8 cellular contexts compared by ENCODE assay signal in the genomic region with DNA sequence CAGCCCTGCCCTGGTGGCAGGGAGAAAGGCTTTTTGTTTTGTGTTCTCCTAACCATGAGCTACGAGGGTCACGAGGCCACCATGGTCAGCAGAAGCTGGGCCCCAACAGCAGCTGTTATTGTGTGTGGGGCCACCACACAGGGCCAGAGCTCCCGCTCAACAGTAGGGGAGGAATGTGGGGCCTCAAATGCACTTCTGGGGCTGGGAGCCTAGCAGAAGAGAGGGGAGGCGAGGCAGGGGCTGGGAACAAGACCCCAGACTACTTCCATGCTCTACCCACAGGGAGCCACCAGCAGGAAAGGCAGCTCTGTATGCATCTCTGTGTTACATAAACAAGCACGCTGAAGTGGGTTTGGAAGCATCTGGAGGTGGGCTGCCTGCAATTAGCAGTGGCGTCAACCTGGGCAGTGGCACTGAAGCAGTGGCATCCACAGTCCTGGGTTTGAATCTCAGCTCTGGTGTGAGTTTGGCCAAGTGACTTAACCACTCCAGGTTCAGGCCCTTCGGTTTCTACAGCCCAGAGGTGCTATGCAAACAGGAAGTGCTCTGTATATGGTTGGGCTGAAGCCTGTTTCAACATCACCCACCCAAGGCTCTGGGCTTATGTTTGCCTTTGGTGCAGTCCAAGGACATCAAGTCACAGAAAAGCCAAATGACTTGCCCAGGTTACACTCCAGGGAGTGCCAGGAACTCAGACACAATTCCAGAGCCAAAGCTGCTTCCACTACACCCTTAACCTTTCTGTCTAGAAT. TPM values are rescaled to one million over a fixed set of nuclear protein-coding genes. Genes with fewer than 3 reads are reported as not detected.
DNase-seq lines count a peak whose midpoint lies in the region; ATAC-seq, FAIRE-seq and TF ChIP-seq lines count a peak whose summit lies in the region.

No MANE protein-coding gene starts in this region.

- intact Hi-C loops in Right ventricle myocardium inferior (cut with DNase I) = no loop called here
- intact Hi-C loops in OCI-LY7 (cut with micrococcal nuclease; ENCODE audit: unreplicated experiment) = no loop called here

- peak overlapping the region in 1 of 2 experiments; percentile 47 for H3K23ac ChIP-seq in mesenchymal stem cell (ENCODE audit: low read length in 2 of 2)

- TF ChIP-seq CTCF in right atrium auricular region (IDR thresholded peaks at IDR 0.05) (no peak), bronchial epithelial cell (IDR thresholded peaks at IDR 0.05; ENCODE audit: insufficient read depth, low read length, severe bottlenecking) (no peak), OCI-LY7 (conservative IDR thresholded peaks at IDR 0.05; ENCODE audit: low read length) (no peak)

- no peak for FAIRE-seq in bronchial epithelial cell (lab: Jason Lieb, UNC)

- peak overlapping the region in 1 of 2 experiments; percentile 20 for H3K4ac ChIP-seq in mesenchymal stem cell (ENCODE audit: low read depth in 1 of 2, low read length in 2 of 2)

- 63% methylated on average over 6 of the region's 7 CpGs for WGBS in mesenchymal stem cell

- peak overlapping the region; percentile 29 to 85 for H3K18ac ChIP-seq in mesenchymal stem cell (ENCODE audit: low read depth in 1 of 2, low read length in 2 of 2)

- H2AK5ac ChIP-seq in mesenchymal stem cell (ENCODE audit: low read length, severe bottlenecking) = peak overlapping the region; percentile 20

- H3K9me3 ChIP-seq in right atrium auricular region (no peaks in the 10 kb centered on the region), mesenchymal stem cell (ENCODE audit: control insufficient read depth, low read length) (no peaks in the 10 kb centered on the region), OCI-LY7 (ENCODE audit: low read length) (no peaks in the 10 kb centered on the region)

- peak; percentile 50 for ATAC-seq in Right ventricle myocardium inferior
- no peak for ATAC-seq in HG03571 (IDR thresholded peaks at IDR 0.05; ENCODE audit: unreplicated experiment)

- H2BK12ac ChIP-seq in mesenchymal stem cell (ENCODE audit: low read length in 2 of 2) = peak overlapping the region; percentile 25 to 67

- peak overlapping the region in 1 of 2 experiments; percentile 26 for H3K14ac ChIP-seq in mesenchymal stem cell (ENCODE audit: low read length in 2 of 2)

- H3K27me3 ChIP-seq in right atrium auricular region (no peaks in the 10 kb centered on the region), bronchial epithelial cell (ENCODE audit: control insufficient read depth, insufficient read depth, low read length) (no peaks in the 10 kb centered on the region), mesenchymal stem cell (ENCODE audit: control insufficient read depth in 1 of 2, insufficient read depth in 1 of 2, low read length in 2 of 2) (no peaks in the 10 kb centered on the region)

- H3K36me3 ChIP-seq in right atrium auricular region = no peaks in the 10 kb centered on the region
- peaks cover 7% of the 10 kb centered on the region for H3K36me3 ChIP-seq in bronchial epithelial cell (ENCODE audit: control insufficient read depth, insufficient read depth, low read length)
- peaks cover 2 to 10% of the 10 kb centered on the region in 2 experiments for H3K36me3 ChIP-seq in mesenchymal stem cell (ENCODE audit: control insufficient read depth in 1 of 2, insufficient read depth in 2 of 2, low read depth in 1 of 2, low read length in 2 of 2)
- H3K36me3 ChIP-seq in OCI-LY7 (ENCODE audit: insufficient read depth, low read length) = no peaks in the 10 kb centered on the region

- H4K91ac ChIP-seq in mesenchymal stem cell (ENCODE audit: low read length) = peak overlapping the region; percentile 75

- H4K20me1 ChIP-seq in OCI-LY7 (ENCODE audit: insufficient read depth, low read length) = no peaks in the 10 kb centered on the region

- H2BK120ac ChIP-seq in mesenchymal stem cell (ENCODE audit: low read depth, low read length) = peak overlapping the region; percentile 61

- no peak overlapping the region for H3K4me3 ChIP-seq in right atrium auricular region
- H3K4me3 ChIP-seq in bronchial epithelial cell (ENCODE audit: low read depth, low read length) = no peak overlapping the region
- H3K4me3 ChIP-seq in mesenchymal stem cell (ENCODE audit: insufficient read depth in 1 of 2, low read depth in 1 of 2, low read length in 2 of 2) = no peak overlapping the region
- no peak overlapping the region for H3K4me3 ChIP-seq in OCI-LY7 (ENCODE audit: low read depth, low read length, poor library complexity, severe bottlenecking)

- H3K4me1 ChIP-seq in right atrium auricular region (no peaks in the 10 kb centered on the region), mesenchymal stem cell (ENCODE audit: control insufficient read depth, insufficient read depth, low read depth, low read length) (peaks cover 23% of the 10 kb centered on the region), OCI-LY7 (ENCODE audit: insufficient read depth, low read length, poor library complexity, severe bottlenecking) (peaks cover 7% of the 10 kb centered on the region)

- no peak for DNase-seq in Right ventricle myocardium inferior (ENCODE audit: missing footprints)
- DNase-seq in right atrium auricular region (ENCODE audit: low spot score) = no peak
- peak; percentile 74 for DNase-seq in bronchial epithelial cell (ENCODE audit: low read depth)
- peak; percentile 80 for DNase-seq in mesenchymal stem cell
- no peak for DNase-seq in NCI-H187 treated with DMSO at 0.1 percent for 48 hours (lab: John Stamatoyannopoulos, UW)
- DNase-seq in HUDEP-2 (lab: John Stamatoyannopoulos, UW; ENCODE audit: unreplicated experiment in 76 of 76) = no peak
- no peak for DNase-seq in OCI-LY7 (ENCODE audit: low spot score)

- POLR2A ChIA-PET in OCI-LY7 (lab: Charles Lee) = no interaction called here

- no peak overlapping the region for H2BK15ac ChIP-seq in mesenchymal stem cell (ENCODE audit: low read depth, poor library complexity, severe bottlenecking)

- CTCF ChIA-PET in OCI-LY7 (lab: Charles Lee; ENCODE audit: unreplicated experiment) = no interaction called here

- H4K8ac ChIP-seq in mesenchymal stem cell (ENCODE audit: low read length) = peak overlapping the region; percentile 79

- H2BK5ac ChIP-seq in mesenchymal stem cell (ENCODE audit: low read depth, low read length, poor library complexity, severe bottlenecking) = no peak overlapping the region

- no peak overlapping the region for H3K4me2 ChIP-seq in mesenchymal stem cell (ENCODE audit: low read length, poor library complexity, severe bottlenecking)
- H3K4me2 ChIP-seq in OCI-LY7 (ENCODE audit: low read length) = no peak overlapping the region

- H2AFZ ChIP-seq in mesenchymal stem cell (ENCODE audit: low read depth, low read length) (no peak overlapping the region), OCI-LY7 (ENCODE audit: low read length) (no peak overlapping the region)

- no TSS peak for BruUV-seq in OCI-LY7 (replicated peaks; lab: Mats Ljungman, UMichigan)

- H3K79me1 ChIP-seq in mesenchymal stem cell (replicated peaks; ENCODE audit: low read length, poor library complexity, severe bottlenecking) = peaks cover 26% of the 10 kb centered on the region

- no peak overlapping the region for H3K27ac ChIP-seq in right atrium auricular region
- H3K27ac ChIP-seq in mesenchymal stem cell (ENCODE audit: low read length, poor library complexity, severe bottlenecking) = no peak overlapping the region
- no peak overlapping the region for H3K27ac ChIP-seq in OCI-LY7 (ENCODE audit: low read depth, low read length, poor library complexity, severe bottlenecking)

- no peaks in the 10 kb centered on the region for H3K9me2 ChIP-seq in OCI-LY7 (ENCODE audit: insufficient read depth, low read length)

- H3K9ac ChIP-seq in mesenchymal stem cell (ENCODE audit: low read length) = no peak overlapping the region

- H3K79me2 ChIP-seq in OCI-LY7 (ENCODE audit: insufficient read depth, low read depth, low read length) = no peaks in the 10 kb centered on the region

RNA-seq across cellular contexts. Expression of gene GLTP, which starts 16.2 kb away (rescaled TPM):
- total RNA-seq in Right ventricle myocardium inferior (23.3 TPM), right atrium auricular region (10 to 100 TPM; 29.0 to 43.2 TPM), bronchial epithelial cell (210 and 667 TPM in 2 replicates), OCI-LY7 (2022) (27.1 and 27.3 TPM in 2 replicates)
- 41.5 TPM for polyA plus RNA-seq in mesenchymal stem cell (2013, experiment 1 of 2)
- polyA plus RNA-seq in mesenchymal stem cell (2013, experiment 2 of 2) = 42.0 TPM
- total RNA-seq in OCI-LY7 (2014; rRNA removed; shearing (Covaris generic)) = 18.6 and 24.0 TPM in 2 replicates

RNA-seq across cellular contexts. Expression of gene TRPV4, which starts 30.9 kb away (rescaled TPM):
- total RNA-seq in Right ventricle myocardium inferior (0.32 TPM), right atrium auricular region (under 1 TPM; 0.59 to 0.90 TPM), bronchial epithelial cell (0.51 and 0.53 TPM in 2 replicates), OCI-LY7 (2022) (not detected in 2 replicates)
- polyA plus RNA-seq in mesenchymal stem cell (2013, experiment 1 of 2) = 2.7 TPM
- 2.7 TPM for polyA plus RNA-seq in mesenchymal stem cell (2013, experiment 2 of 2)
- 2.1 TPM in 1 of 2 replicates, not detected in the other for total RNA-seq in OCI-LY7 (2014; rRNA removed; shearing (Covaris generic))

RNA-seq across cellular contexts. Expression of gene TCHP, which starts 35.9 kb away (rescaled TPM):
- 8.4 TPM for total RNA-seq in Right ventricle myocardium inferior
- 1 to 10 TPM; 6.4 to 9.4 TPM for total RNA-seq in right atrium auricular region
- total RNA-seq in bronchial epithelial cell = 9.2 and 18.1 TPM in 2 replicates
- polyA plus RNA-seq in mesenchymal stem cell (2013, experiment 1 of 2) = 8.0 TPM
- 7.8 TPM for polyA plus RNA-seq in mesenchymal stem cell (2013, experiment 2 of 2)
- 13.3 and 15.0 TPM in 2 replicates for total RNA-seq in OCI-LY7 (2014; rRNA removed; shearing (Covaris generic))
- total RNA-seq in OCI-LY7 (2022) = 28.2 and 29.8 TPM in 2 replicates

Comparison
In these comparisons a context has a peak if more than half of its experiments do, and no peak if none do; other contexts are left out.
1. DNase-seq: peak in bronchial epithelial cell (single experiment) and mesenchymal stem cell (single experiment); none in Right ventricle myocardium inferior (single experiment), right atrium auricular region (single experiment), NCI-H187 treated with DMSO at 0.1 percent for 48 hours (single experiment), HUDEP-2 (0 of 76) and OCI-LY7 (single experiment).